Comparison of ENCODE assay signal across 8 cellular contexts in genomic region chr11:134332189-134332631, GRCh38. TPM values are rescaled to one million over a fixed set of nuclear protein-coding genes. Genes with fewer than 3 reads are reported as not detected.
DNase-seq lines count a peak whose midpoint lies in the region; ATAC-seq and TF ChIP-seq lines count a peak whose summit lies in the region.

No MANE protein-coding gene starts in this region.

- POLR2A ChIA-PET in OCI-LY7 (lab: Charles Lee): no interaction called here

- TF ChIP-seq CTCF in hepatocyte (IDR thresholded peaks at IDR 0.05; ENCODE audit: poor library complexity) (no peak), OCI-LY7 (conservative IDR thresholded peaks at IDR 0.05; ENCODE audit: low read length) (no peak)

- H3K27ac ChIP-seq in hepatocyte: no peak overlapping the region
- no peak overlapping the region for H3K27ac ChIP-seq in skeletal muscle tissue (ENCODE audit: low read depth, low read length)
- H3K27ac ChIP-seq in OCI-LY7 (ENCODE audit: low read depth, low read length, poor library complexity, severe bottlenecking): no peak overlapping the region

- H3K36me3 ChIP-seq in hepatocyte (replicated peaks; ENCODE audit: insufficient read depth, low read depth) (no peaks in the 10 kb centered on the region), skeletal muscle tissue (ENCODE audit: control insufficient read depth in 3 of 3, insufficient read depth in 3 of 3, low read length in 3 of 3) (no peaks in the 10 kb centered on the region), OCI-LY7 (ENCODE audit: insufficient read depth, low read length) (no peaks in the 10 kb centered on the region)

- BruUV-seq in OCI-LY7 (replicated peaks; lab: Mats Ljungman, UMichigan): no TSS peak

- 2% methylated on average over 18 of the region's 40 CpGs for WGBS in hepatocyte (ENCODE audit: low lambda C conversion rate, missing lambda C conversion rate)

- H3K27me3 ChIP-seq in hepatocyte (peaks cover 20% of the 10 kb centered on the region), skeletal muscle tissue (ENCODE audit: control insufficient read depth in 3 of 3, insufficient read depth in 3 of 3, low read length in 3 of 3) (peaks cover 0 to 13% (median 0%) of the 10 kb centered on the region in 3 donors)

- CTCF ChIA-PET in OCI-LY7 (lab: Charles Lee; ENCODE audit: unreplicated experiment): no interaction called here

- H2AFZ ChIP-seq in hepatocyte (peak overlapping the region; percentile 94), OCI-LY7 (ENCODE audit: low read length) (no peak overlapping the region)

- H3K9ac ChIP-seq in skeletal muscle tissue (ENCODE audit: low read depth in 1 of 3, low read length in 3 of 3): peak overlapping the region in 1 of 3 donors; percentile 50

- intact Hi-C loops in OCI-LY7 (cut with micrococcal nuclease; ENCODE audit: unreplicated experiment): no loop called here

- ATAC-seq in HG03045 (IDR thresholded peaks at IDR 0.05; ENCODE audit: unreplicated experiment): peak; percentile 22
- peak; percentile 39 to 56 for ATAC-seq in activated T-cell treated with anti-CD3 and anti-CD28 coated beads, Interleukin-2, amount 50 U/mL, for 72 hours (replicated peaks in 1 of 2)

- H3K79me2 ChIP-seq in hepatocyte: no peaks in the 10 kb centered on the region
- no peaks in the 10 kb centered on the region for H3K79me2 ChIP-seq in OCI-LY7 (ENCODE audit: insufficient read depth, low read depth, low read length)

- H3K27me3 Mint-ChIP-seq in activated T-cell treated with anti-CD3 and anti-CD28 coated beads, Interleukin-2, amount 50 U/mL, for 72 hours (ENCODE audit: low read depth): peaks cover 32% of the 10 kb centered on the region

- H3K9me3 ChIP-seq in hepatocyte (ENCODE audit: low read depth): no peaks in the 10 kb centered on the region
- H3K9me3 ChIP-seq in skeletal muscle tissue (ENCODE audit: control insufficient read depth in 3 of 3, low read length in 3 of 3): no peaks in the 10 kb centered on the region
- H3K9me3 ChIP-seq in OCI-LY7 (ENCODE audit: low read length): no peaks in the 10 kb centered on the region

- no peaks in the 10 kb centered on the region for H4K20me1 ChIP-seq in hepatocyte (ENCODE audit: insufficient read depth, poor library complexity, severe bottlenecking)
- no peaks in the 10 kb centered on the region for H4K20me1 ChIP-seq in OCI-LY7 (ENCODE audit: insufficient read depth, low read length)

- peaks cover 16% of the 10 kb centered on the region for H3K4me1 Mint-ChIP-seq in activated T-cell treated with anti-CD3 and anti-CD28 coated beads, Interleukin-2, amount 50 U/mL, for 72 hours (ENCODE audit: low read depth)

- H3K27ac Mint-ChIP-seq in activated T-cell treated with anti-CD3 and anti-CD28 coated beads, Interleukin-2, amount 50 U/mL, for 72 hours: no peak overlapping the region

- DNase-seq in DMS53 (lab: John Stamatoyannopoulos, UW) (peak; percentile 74), DMS53 treated with DMSO at 0.1 percent for 48 hours (lab: John Stamatoyannopoulos, UW; ENCODE audit: unreplicated experiment) (no peak), hepatocyte (ENCODE audit: low spot score) (peak; percentile 54), epidermal melanocyte (ENCODE audit: insufficient read length, low spot score) (no peak), OCI-LY7 (ENCODE audit: low spot score) (no peak)
- DNase-seq in activated T-cell treated with anti-CD3 and anti-CD28 coated beads, Interleukin-2, amount 50 U/mL, for 72 hours: peak; percentile 27 to 28

- H3K4me2 ChIP-seq in hepatocyte (peak overlapping the region; percentile 100), OCI-LY7 (ENCODE audit: low read length) (no peak overlapping the region)

- peak overlapping the region; percentile 80 to 90 for H3K4me3 Mint-ChIP-seq in activated T-cell treated with anti-CD3 and anti-CD28 coated beads, Interleukin-2, amount 50 U/mL, for 72 hours

- H3K9me2 ChIP-seq in hepatocyte (replicated peaks; ENCODE audit: insufficient read depth): no peaks in the 10 kb centered on the region
- no peaks in the 10 kb centered on the region for H3K9me2 ChIP-seq in OCI-LY7 (ENCODE audit: insufficient read depth, low read length)

- H3K36me3 Mint-ChIP-seq in activated T-cell treated with anti-CD3 and anti-CD28 coated beads, Interleukin-2, amount 50 U/mL, for 72 hours (ENCODE audit: insufficient read depth in 2 of 2): no peaks in the 10 kb centered on the region

- peak overlapping the region; percentile 39 for H3K4me3 ChIP-seq in hepatocyte
- H3K4me3 ChIP-seq in skeletal muscle tissue (ENCODE audit: low read length in 3 of 3): peak overlapping the region; percentile 54 to 72 (median 56)
- no peak overlapping the region for H3K4me3 ChIP-seq in OCI-LY7 (ENCODE audit: low read depth, low read length, poor library complexity, severe bottlenecking)

- no peaks in the 10 kb centered on the region for H3K9me3 Mint-ChIP-seq in activated T-cell treated with anti-CD3 and anti-CD28 coated beads, Interleukin-2, amount 50 U/mL, for 72 hours

- peaks cover 9% of the 10 kb centered on the region for H3K4me1 ChIP-seq in hepatocyte (ENCODE audit: insufficient read depth)
- H3K4me1 ChIP-seq in skeletal muscle tissue (ENCODE audit: control insufficient read depth in 3 of 3, insufficient read depth in 3 of 3, low read length in 3 of 3): peaks cover 4 to 19% (median 8%) of the 10 kb centered on the region in 3 donors
- H3K4me1 ChIP-seq in OCI-LY7 (ENCODE audit: insufficient read depth, low read length, poor library complexity, severe bottlenecking): no peaks in the 10 kb centered on the region

RNA-seq across cellular contexts. Expression of gene GLB1L2, which starts 0.4 kb away (rescaled TPM):
- total RNA-seq in activated T-cell treated with anti-CD3 and anti-CD28 coated beads, Interleukin-2, amount 50 U/mL, for 72 hours: 1 to 10 TPM; 1.1 to 2.4 TPM
- total RNA-seq in hepatocyte (3.7 and 3.9 TPM in 2 replicates), skeletal muscle tissue (1.0 TPM), OCI-LY7 (2022) (not detected in 2 replicates)
- polyA plus RNA-seq in hepatocyte: 3.3 and 7.1 TPM in 2 replicates
- total RNA-seq in OCI-LY7 (2014; rRNA removed; shearing (Covaris generic)): not detected in 2 replicates

RNA-seq across cellular contexts. Expression of gene GLB1L3, which starts 56.0 kb away (rescaled TPM):
- 10 to 100 TPM; 13.0 to 13.6 TPM for total RNA-seq in activated T-cell treated with anti-CD3 and anti-CD28 coated beads, Interleukin-2, amount 50 U/mL, for 72 hours
- total RNA-seq in hepatocyte (0.17 TPM in 1 of 2 replicates, not detected in the other), skeletal muscle tissue (not detected), OCI-LY7 (2022) (not detected in 2 replicates)
- polyA plus RNA-seq in hepatocyte: not detected in 2 replicates
- not detected in 2 replicates for total RNA-seq in OCI-LY7 (2014; rRNA removed; shearing (Covaris generic))

Comparison
In these comparisons a context has a peak if more than half of its experiments do, and no peak if none do; other contexts are left out.
1. DNase-seq: peak in DMS53 (single experiment), activated T-cell treated with anti-CD3 and anti-CD28 coated beads, Interleukin-2, amount 50 U/mL, for 72 hours (2 of 2) and hepatocyte (single experiment); none in DMS53 treated with DMSO at 0.1 percent for 48 hours (single experiment), epidermal melanocyte (single experiment) and OCI-LY7 (single experiment).
2. RNA of gene GLB1L3, which starts 56.0 kb away (total RNA-seq): 13.0 to 13.6 TPM in activated T-cell treated with anti-CD3 and anti-CD28 coated beads, Interleukin-2, amount 50 U/mL, for 72 hours; 0.17 TPM in hepatocyte, not detected in skeletal muscle tissue (single experiment) and not detected in OCI-LY7; every median in the first group is over 10 times any median in the second.